In genomic region chr19:5827891-5828660, GRCh38 we compare ENCODE assay signal across 8 cellular contexts. TPM values are rescaled to one million over a fixed set of nuclear protein-coding genes. Genes with fewer than 3 reads are reported as not detected.
DNase-seq lines count a peak whose midpoint lies in the region; ATAC-seq, FAIRE-seq and TF ChIP-seq lines count a peak whose summit lies in the region.

No MANE protein-coding gene starts in this region.

- TF ChIP-seq CTCF in neural progenitor cell (IDR thresholded peaks at IDR 0.05) = no peak

- ATAC-seq in GM21717 (IDR thresholded peaks at IDR 0.05; ENCODE audit: unreplicated experiment) = peak; percentile 49

- peak overlapping the region; percentile 78 to 93 (median 92) for H3K27ac Mint-ChIP-seq in IgD-negative memory B cell
- H3K27ac Mint-ChIP-seq in neural progenitor cell = peak overlapping the region; percentile 98
- peak overlapping the region; percentile 99 for H3K27ac Mint-ChIP-seq in stimulated activated naive CD8-positive, alpha-beta T cell treated with anti-CD3 and anti-CD28 coated beads, Interleukin-15, Interleukin-2, amounts not matched to agents 100 ng/mL and 50 ng/mL, for 24 hours

- DNase-seq in DMS53 (lab: John Stamatoyannopoulos, UW) (peak; percentile 96), RCC 7860 (ENCODE audit: low spot score) (peak; percentile 80), foreskin melanocyte (peak; percentile 84), neural progenitor cell (ENCODE audit: low spot score) (peak; percentile 97)
- DNase-seq in activated T-helper 9 cell treated with anti-CD3 and anti-CD28 coated beads, Interleukin-2, amount 50 U/mL, for 16 hours (ENCODE audit: low read depth) = peak; percentile 97

- H3K9me3 Mint-ChIP-seq in IgD-negative memory B cell (peaks cover 0 to 2% (median 0%) of the 10 kb centered on the region in 3 donors), neural progenitor cell (no peaks in the 10 kb centered on the region)
- H3K9me3 Mint-ChIP-seq in stimulated activated naive CD8-positive, alpha-beta T cell treated with anti-CD3 and anti-CD28 coated beads, Interleukin-15, Interleukin-2, amounts not matched to agents 100 ng/mL and 50 ng/mL, for 24 hours = no peaks in the 10 kb centered on the region

- H3K79me2 ChIP-seq in neural progenitor cell (ENCODE audit: low read depth) = no peaks in the 10 kb centered on the region

- H3K27me3 ChIP-seq in neural progenitor cell = no peaks in the 10 kb centered on the region

- peak overlapping the region; percentile 53 for H3K9ac ChIP-seq in neural progenitor cell

- no peaks in the 10 kb centered on the region for H3K36me3 Mint-ChIP-seq in IgD-negative memory B cell
- H3K36me3 Mint-ChIP-seq in neural progenitor cell = no peaks in the 10 kb centered on the region
- H3K36me3 Mint-ChIP-seq in stimulated activated naive CD8-positive, alpha-beta T cell treated with anti-CD3 and anti-CD28 coated beads, Interleukin-15, Interleukin-2, amounts not matched to agents 100 ng/mL and 50 ng/mL, for 24 hours (ENCODE audit: low read depth) = no peaks in the 10 kb centered on the region

- peaks cover 4% of the 10 kb centered on the region for H3K4me1 ChIP-seq in neural progenitor cell

- no peak overlapping the region for H2AFZ ChIP-seq in neural progenitor cell (replicated peaks)

- H3K4me3 Mint-ChIP-seq in IgD-negative memory B cell = peak overlapping the region; percentile 85 to 95 (median 88)
- peak overlapping the region; percentile 95 for H3K4me3 Mint-ChIP-seq in neural progenitor cell
- H3K4me3 Mint-ChIP-seq in stimulated activated naive CD8-positive, alpha-beta T cell treated with anti-CD3 and anti-CD28 coated beads, Interleukin-15, Interleukin-2, amounts not matched to agents 100 ng/mL and 50 ng/mL, for 24 hours = peak overlapping the region; percentile 96

- H3K4me1 Mint-ChIP-seq in IgD-negative memory B cell (peaks cover 6 to 8% (median 6%) of the 10 kb centered on the region in 3 donors), neural progenitor cell (peaks cover 11% of the 10 kb centered on the region)
- peaks cover 17% of the 10 kb centered on the region for H3K4me1 Mint-ChIP-seq in stimulated activated naive CD8-positive, alpha-beta T cell treated with anti-CD3 and anti-CD28 coated beads, Interleukin-15, Interleukin-2, amounts not matched to agents 100 ng/mL and 50 ng/mL, for 24 hours (ENCODE audit: low read depth)

- H3K36me3 ChIP-seq in neural progenitor cell = no peaks in the 10 kb centered on the region

- peak overlapping the region; percentile 78 for H3K4me2 ChIP-seq in neural progenitor cell

- FAIRE-seq in RCC 7860 (lab: Jason Lieb, UNC) = no peak

- H3K4me3 ChIP-seq in neural progenitor cell = peak overlapping the region; percentile 56

- H3F3A ChIP-seq in neural progenitor cell (ENCODE audit: low read depth) = peaks cover 21% of the 10 kb centered on the region

- H3K27ac ChIP-seq in neural progenitor cell = peak overlapping the region; percentile 55

- peaks cover 5% of the 10 kb centered on the region for H4K20me1 ChIP-seq in neural progenitor cell (ENCODE audit: low read depth)

- peaks cover 12% of the 10 kb centered on the region for H3K27me3 Mint-ChIP-seq in IgD-negative memory B cell
- H3K27me3 Mint-ChIP-seq in neural progenitor cell (ENCODE audit: insufficient read depth, low read depth) = peaks cover 12% of the 10 kb centered on the region
- H3K27me3 Mint-ChIP-seq in stimulated activated naive CD8-positive, alpha-beta T cell treated with anti-CD3 and anti-CD28 coated beads, Interleukin-15, Interleukin-2, amounts not matched to agents 100 ng/mL and 50 ng/mL, for 24 hours = no peaks in the 10 kb centered on the region

- no peaks in the 10 kb centered on the region for H3K9me3 ChIP-seq in neural progenitor cell (ENCODE audit: low read depth)

RNA-seq across cellular contexts. Expression of gene FUT6, which starts 11.4 kb away (rescaled TPM):
- 0.55 TPM for polyA plus RNA-seq in IgD-negative memory B cell
- total RNA-seq in neural progenitor cell (ENCODE audit: low replicate concordance) = not detected in 2 replicates

RNA-seq across cellular contexts. Expression of gene FUT3, which starts 23.2 kb away (rescaled TPM):
- not detected for polyA plus RNA-seq in IgD-negative memory B cell
- 0.34 TPM in 1 of 2 replicates, not detected in the other for total RNA-seq in neural progenitor cell (ENCODE audit: low replicate concordance)

RNA-seq across cellular contexts. Expression of gene NRTN, which starts 23.2 kb away (rescaled TPM):
- polyA plus RNA-seq in IgD-negative memory B cell = not detected
- 2.4 and 6.0 TPM in 2 replicates for total RNA-seq in neural progenitor cell (ENCODE audit: low replicate concordance)

RNA-seq across cellular contexts. Expression of gene DUS3L, which starts 37.1 kb away (rescaled TPM):
- 35.2 TPM for polyA plus RNA-seq in IgD-negative memory B cell
- total RNA-seq in neural progenitor cell (ENCODE audit: low replicate concordance) = 20.7 and 27.6 TPM in 2 replicates

RNA-seq across cellular contexts. Expression of gene FUT5, which starts 42.3 kb away (rescaled TPM):
- not detected for polyA plus RNA-seq in IgD-negative memory B cell
- 0.09 TPM in 1 of 2 replicates, not detected in the other for total RNA-seq in neural progenitor cell (ENCODE audit: low replicate concordance)

Comparison
In these comparisons a context has a peak if more than half of its experiments do, and no peak if none do; other contexts are left out.
1. Peak in every context shown above with its lines: DNase-seq, ATAC-seq, H3K4me3 ChIP-seq and H3K27ac ChIP-seq.